34 cellular contexts compared by ENCODE assay signal in the genomic region with DNA sequence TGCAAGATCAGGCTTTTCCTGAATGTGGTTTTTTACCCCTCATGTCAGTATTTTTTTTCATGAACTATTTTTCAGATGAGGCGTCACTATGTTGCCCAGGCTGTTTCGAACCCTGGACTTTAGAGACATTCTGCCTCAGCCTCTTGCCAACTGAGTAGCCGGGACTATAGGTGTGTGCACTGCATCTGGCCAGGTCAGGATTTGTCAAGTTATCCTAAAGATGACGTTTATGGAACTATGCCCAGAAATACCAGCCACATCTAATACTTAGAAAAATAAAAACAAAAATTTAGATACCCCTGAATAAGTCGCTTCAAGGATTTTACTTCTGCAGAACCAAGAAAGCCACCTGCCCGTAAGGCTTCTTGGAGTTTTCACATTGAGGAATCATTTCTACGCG.
DNase-seq lines count a peak whose midpoint lies in the region; ATAC-seq, FAIRE-seq and TF ChIP-seq lines count a peak whose summit lies in the region.
"Had no signal": no experiment of that assay in that cellular context is flagged by ENCODE, and none has a peak within 500 bp of the region (broad histone marks: within the 10 kb centered on the region; RNA-seq: fewer than 3 reads in every experiment).

No MANE protein-coding gene starts in this region.

- CTCF ChIA-PET in HCT116 (lab: Charles Lee) = interaction anchor here (1.7 kb wide), 1 partner anchor 113 kb away, joined by 4 read pairs; no protein-coding TSS in a partner anchor

- intact Hi-C loops in HCT116 (cut with micrococcal nuclease) = no loop called here

- no peaks in the 10 kb centered on the region for H3K36me3 Mint-ChIP-seq in astrocyte (ENCODE audit: low read depth, unreplicated experiment)
- H3K36me3 Mint-ChIP-seq in T-helper 2 cell treated with Interferon-gamma antibody and Interleukin-4, amounts not matched to agents 5 μg/mL and 100 μg/mL, for 36 hours (ENCODE audit: low read depth) = no peaks in the 10 kb centered on the region
- H3K36me3 Mint-ChIP-seq: activated CD8-positive, alpha-beta memory T cell treated with anti-CD3 and anti-CD28 coated beads, Interleukin-2, amount 10 ng/mL, durations not matched to agents 7 days and 5 days; activated naive CD8-positive, alpha-beta T cell treated with anti-CD3 and anti-CD28 coated beads for 36 hours; CD14-positive monocyte; immature natural killer cell; memory B cell; stimulated activated naive B cell treated with anti-CD40 and anti-IgM and Interleukin-4, amounts not matched to agents 10 μg/mL and 1 μg/mL and 100 μg/mL, for 72 hours had no signal

- H3K4me1 Mint-ChIP-seq in astrocyte (ENCODE audit: low read depth, unreplicated experiment) = peaks cover 9% of the 10 kb centered on the region
- peaks cover 3% of the 10 kb centered on the region for H3K4me1 Mint-ChIP-seq in T-helper 2 cell treated with Interferon-gamma antibody and Interleukin-4, amounts not matched to agents 5 μg/mL and 100 μg/mL, for 36 hours (ENCODE audit: low read depth)
- H3K4me1 Mint-ChIP-seq: stimulated activated naive B cell treated with anti-CD40 and anti-IgM and Interleukin-4, amounts not matched to agents 10 μg/mL and 1 μg/mL and 100 μg/mL, for 72 hours had no signal

- no peaks in the 10 kb centered on the region for H3K9me2 ChIP-seq in HCT116 (ENCODE audit: insufficient read depth)

- no peak for TF ChIP-seq POLR2A in HCT116 (IDR thresholded peaks at IDR 0.05; ENCODE audit: borderline replicate concordance, extremely low read depth, insufficient read depth, insufficient read length)

- H3K4me2 ChIP-seq in HCT116 (ENCODE audit: low read length) = peak overlapping the region; percentile 66
- peak overlapping the region; percentile 68 for H3K4me2 ChIP-seq in astrocyte (ENCODE audit: low read length)
- H3K4me2 ChIP-seq in skeletal muscle satellite cell (ENCODE audit: low read length) = peak overlapping the region; percentile 59

- DNase-seq in HCT116 (ENCODE audit: low read depth, low spot score) (no peak), astrocyte (ENCODE audit: low read depth) (no peak), kidney tubule cell (ENCODE audit: low spot score) (peak; percentile 21)
- no peak for DNase-seq in stimulated activated CD4-positive, alpha-beta T cell treated with anti-CD3 and anti-CD28 coated beads, Interleukin-2, amount 100 ng/mL, for 48 hours
- DNase-seq in T-helper 2 cell treated with Interferon-gamma antibody and Interleukin-4, amounts not matched to agents 5 μg/mL and 100 μg/mL, for 36 hours (ENCODE audit: low spot score) = no peak
- no peak for DNase-seq in stimulated activated CD4-positive, alpha-beta T cell treated with anti-CD3 and anti-CD28 coated beads, Interleukin-12 subunit alpha, Interleukin-12 subunit beta, amount 100 ng/mL, for 4 hours
- no peak for DNase-seq in activated CD4-positive, CD25-positive, alpha-beta regulatory T cell (lab: John Stamatoyannopoulos, UW)
- DNase-seq: activated CD4-positive, alpha-beta T cell treated with anti-CD3 and anti-CD28 coated beads, Interleukin-2, amount 50 U/mL, for 4 hours; activated CD8-positive, alpha-beta memory T cell treated with anti-CD3 and anti-CD28 coated beads, Interleukin-2, amount 10 ng/mL, durations not matched to agents 7 days and 5 days; activated gamma-delta T cell; activated naive CD8-positive, alpha-beta T cell treated with anti-CD3 and anti-CD28 coated beads for 36 hours; activated T-cell treated with anti-CD3 and anti-CD28 coated beads, Interleukin-2, amount 50 U/mL, for 4 hours; dermis blood vessel endothelial cell; GOT3; hypothalamus; immature natural killer cell; NCI-H1048; NCI-H2107; NCI-H748 treated with DMSO at 0.1 percent for 48 hours; Peyer's patch; right lobe of liver; stimulated activated naive B cell treated with anti-CD40 and anti-IgM and Interleukin-4, amounts not matched to agents 10 μg/mL and 1 μg/mL and 100 μg/mL, for 72 hours; substantia nigra; T-helper 1 cell; upper lobe of right lung had no signal

- H2AFZ ChIP-seq in HCT116 (ENCODE audit: low read depth, low read length, poor library complexity, severe bottlenecking) (peak overlapping the region; percentile 36), astrocyte (ENCODE audit: low read depth, low read length) (peak overlapping the region; percentile 24)

- ATAC-seq in HCT116 = no peak
- ATAC-seq: activated CD8-positive, alpha-beta memory T cell treated with anti-CD3 and anti-CD28 coated beads, Interleukin-2, amount 10 ng/mL, durations not matched to agents 7 days and 5 days; activated T-cell treated with anti-CD3 and anti-CD28 coated beads, Interleukin-2, amount 50 U/mL, for 4 hours; gastroesophageal sphincter; left lobe of liver; right lobe of liver; stimulated activated naive B cell treated with anti-CD40 and anti-IgM and Interleukin-4, amounts not matched to agents 10 μg/mL and 1 μg/mL and 100 μg/mL, for 72 hours had no signal

- H3K27me3 ChIP-seq in HCT116 (ENCODE audit: insufficient read depth, low read length) (no peaks in the 10 kb centered on the region), astrocyte (ENCODE audit: insufficient read depth, low read length) (peaks cover 4% of the 10 kb centered on the region), skeletal muscle satellite cell (ENCODE audit: control insufficient read depth, insufficient read depth, low read length) (no peaks in the 10 kb centered on the region)
- H3K27me3 ChIP-seq: Peyer's patch, right lobe of liver, SJCRH30 had no signal

- H3K4me1 ChIP-seq in HCT116 (ENCODE audit: control insufficient read depth in 1 of 2, insufficient read depth in 2 of 2, low read length in 2 of 2) = peaks cover 5 to 14% of the 10 kb centered on the region in 2 experiments; a peak in 3 of 4 replicates
- no peaks in the 10 kb centered on the region for H3K4me1 ChIP-seq in astrocyte (ENCODE audit: insufficient read depth, low read length)
- peaks cover 20% of the 10 kb centered on the region for H3K4me1 ChIP-seq in skeletal muscle satellite cell (ENCODE audit: control insufficient read depth, insufficient read depth, low read length)
- H3K4me1 ChIP-seq: gastroesophageal sphincter, Peyer's patch, right lobe of liver, upper lobe of right lung had no signal

- no peaks in the 10 kb centered on the region for H3K9me3 Mint-ChIP-seq in astrocyte (ENCODE audit: unreplicated experiment)
- H3K9me3 Mint-ChIP-seq in T-helper 2 cell treated with Interferon-gamma antibody and Interleukin-4, amounts not matched to agents 5 μg/mL and 100 μg/mL, for 36 hours = no peaks in the 10 kb centered on the region
- H3K9me3 Mint-ChIP-seq: activated naive CD8-positive, alpha-beta T cell treated with anti-CD3 and anti-CD28 coated beads for 36 hours; activated T-cell treated with anti-CD3 and anti-CD28 coated beads, Interleukin-2, amount 50 U/mL, for 4 hours; immature natural killer cell; memory B cell; stimulated activated naive B cell treated with anti-CD40 and anti-IgM and Interleukin-4, amounts not matched to agents 10 μg/mL and 1 μg/mL and 100 μg/mL, for 72 hours had no signal

- POLR2A ChIA-PET in HCT116 (lab: Charles Lee) = no interaction called here

- H3K4me3 ChIP-seq in HCT116 (replicated peaks in 1 of 2; ENCODE audit: low read depth in 1 of 2, low read length in 2 of 2) = peak overlapping the region in 1 of 2 experiments; percentile 29; a peak in 1 of 4 replicates
- no peak overlapping the region for H3K4me3 ChIP-seq in astrocyte (ENCODE audit: insufficient read depth, low read depth, low read length)
- no peak overlapping the region for H3K4me3 ChIP-seq in skeletal muscle satellite cell (ENCODE audit: low read length)
- H3K4me3 ChIP-seq: gastroesophageal sphincter, Peyer's patch, right lobe of liver, SJCRH30, upper lobe of right lung had no signal

- no peak for TF ChIP-seq CTCF in HCT116 (IDR thresholded peaks at IDR 0.05 in 2 of 3, conservative IDR thresholded peaks at IDR 0.05 in 1 of 3; ENCODE audit: borderline replicate concordance in 1 of 3, insufficient read depth in 1 of 3, low read depth in 2 of 3, low read length in 2 of 3)
- TF ChIP-seq CTCF in astrocyte (IDR thresholded peaks at IDR 0.05; ENCODE audit: insufficient read depth, low read depth, low read length) = no peak

- no peaks in the 10 kb centered on the region for H3K79me2 ChIP-seq in HCT116 (ENCODE audit: insufficient read depth, low read length)
- no peaks in the 10 kb centered on the region for H3K79me2 ChIP-seq in astrocyte (ENCODE audit: insufficient read depth, low read length)

- H3K27ac Mint-ChIP-seq in astrocyte (ENCODE audit: unreplicated experiment) = no peak overlapping the region
- no peak overlapping the region for H3K27ac Mint-ChIP-seq in T-helper 2 cell treated with Interferon-gamma antibody and Interleukin-4, amounts not matched to agents 5 μg/mL and 100 μg/mL, for 36 hours
- H3K27ac Mint-ChIP-seq: activated CD8-positive, alpha-beta memory T cell treated with anti-CD3 and anti-CD28 coated beads, Interleukin-2, amount 10 ng/mL, durations not matched to agents 7 days and 5 days; activated naive CD8-positive, alpha-beta T cell treated with anti-CD3 and anti-CD28 coated beads for 36 hours; immature natural killer cell; memory B cell; progenitor cell of endocrine pancreas; stimulated activated naive B cell treated with anti-CD40 and anti-IgM and Interleukin-4, amounts not matched to agents 10 μg/mL and 1 μg/mL and 100 μg/mL, for 72 hours had no signal

- H3K27ac ChIP-seq in HCT116 (ENCODE audit: low read depth, low read length) (no peak overlapping the region), astrocyte (ENCODE audit: low read depth, low read length) (no peak overlapping the region)
- H3K27ac ChIP-seq: gastroesophageal sphincter, Peyer's patch, right lobe of liver, SJCRH30, upper lobe of right lung had no signal

- H3K4me3 Mint-ChIP-seq in astrocyte (ENCODE audit: unreplicated experiment) = no peak overlapping the region
- no peak overlapping the region for H3K4me3 Mint-ChIP-seq in T-helper 2 cell treated with Interferon-gamma antibody and Interleukin-4, amounts not matched to agents 5 μg/mL and 100 μg/mL, for 36 hours
- H3K4me3 Mint-ChIP-seq: activated CD8-positive, alpha-beta memory T cell treated with anti-CD3 and anti-CD28 coated beads, Interleukin-2, amount 10 ng/mL, durations not matched to agents 7 days and 5 days; activated naive CD8-positive, alpha-beta T cell treated with anti-CD3 and anti-CD28 coated beads for 36 hours; activated T-cell treated with anti-CD3 and anti-CD28 coated beads, Interleukin-2, amount 50 U/mL, for 4 hours; immature natural killer cell; memory B cell; stimulated activated naive B cell treated with anti-CD40 and anti-IgM and Interleukin-4, amounts not matched to agents 10 μg/mL and 1 μg/mL and 100 μg/mL, for 72 hours had no signal

- TF ChIP-seq RAD21 in HCT116 (IDR thresholded peaks at IDR 0.05; ENCODE audit: low read depth) = no peak

- H3K36me3 ChIP-seq in HCT116 (ENCODE audit: control insufficient read depth in 1 of 2, insufficient read depth in 2 of 2, low read length in 2 of 2) = no peaks in the 10 kb centered on the region
- no peaks in the 10 kb centered on the region for H3K36me3 ChIP-seq in astrocyte (ENCODE audit: insufficient read depth, low read length)
- no peaks in the 10 kb centered on the region for H3K36me3 ChIP-seq in skeletal muscle satellite cell (ENCODE audit: insufficient read depth, low read length)
- H3K36me3 ChIP-seq: gastroesophageal sphincter, Peyer's patch, right lobe of liver, SJCRH30, upper lobe of right lung had no signal

- H4K20me1 ChIP-seq in HCT116 (ENCODE audit: insufficient read depth) (no peaks in the 10 kb centered on the region), astrocyte (ENCODE audit: insufficient read depth, low read length) (no peaks in the 10 kb centered on the region)

- H3K9ac ChIP-seq in HCT116 (ENCODE audit: low read length) (no peak overlapping the region), astrocyte (ENCODE audit: low read length) (no peak overlapping the region), skeletal muscle satellite cell (ENCODE audit: low read depth, low read length) (peak overlapping the region; percentile 34)

- RAD21 ChIA-PET in HCT116 (lab: Charles Lee; ENCODE audit: low non-redundant PET in 1 of 2, low total read pairs in 2 of 2, uncharacterized antibody in 2 of 2, unreplicated experiment in 2 of 2) = no interaction called here

- peaks cover 3% of the 10 kb centered on the region for H3K27me3 Mint-ChIP-seq in astrocyte (ENCODE audit: low read depth, unreplicated experiment)
- H3K27me3 Mint-ChIP-seq in T-helper 2 cell treated with Interferon-gamma antibody and Interleukin-4, amounts not matched to agents 5 μg/mL and 100 μg/mL, for 36 hours (ENCODE audit: low read depth) = peaks cover 47% of the 10 kb centered on the region

- no peak for FAIRE-seq in astrocyte (lab: Jason Lieb, UNC)
- FAIRE-seq: G401.6, TTC549 had no signal

- BruUV-seq in HCT116 (replicated peaks; lab: Mats Ljungman, UMichigan) = no TSS peak

- no peaks in the 10 kb centered on the region for H3K9me3 ChIP-seq in HCT116 (ENCODE audit: control insufficient read depth in 1 of 2, insufficient read depth in 1 of 2, low read depth in 1 of 2, low read length in 2 of 2)
- no peaks in the 10 kb centered on the region for H3K9me3 ChIP-seq in astrocyte (ENCODE audit: insufficient read depth, low read depth, low read length)
- no peaks in the 10 kb centered on the region for H3K9me3 ChIP-seq in skeletal muscle satellite cell (replicated peaks; ENCODE audit: low read length)
- H3K9me3 ChIP-seq: gastroesophageal sphincter, Peyer's patch, right lobe of liver, SJCRH30, upper lobe of right lung had no signal
